Comparison of ENCODE assay signal across 23 cellular contexts in genomic region chrX:35561985-35562384, GRCh38.
"Had no signal": no experiment of that assay in that cellular context is flagged by ENCODE, and none has a peak within 500 bp of the region (broad histone marks: within the 10 kb centered on the region; RNA-seq: fewer than 3 reads in every experiment).

No MANE protein-coding gene starts in this region.

- DNase-seq: effector CD4-positive, alpha-beta T cell; erythroblast; foreskin keratinocyte; heart left ventricle; hippocampal formation; immature natural killer cell; kidney; left cardiac atrium; naive thymus-derived CD4-positive, alpha-beta T cell; nephron progenitor cell; posterior cingulate gyrus; spleen; stimulated activated CD4-positive, alpha-beta T cell treated with anti-CD3 and anti-CD28 coated beads, Interleukin-15, amount 100 ng/mL, for 24 hours; stimulated activated CD4-positive, alpha-beta T cell treated with anti-CD3 and anti-CD28 coated beads, Interleukin-1b, Interleukin-23, amount 100 ng/mL, for 48 hours; stimulated activated CD4-positive, alpha-beta T cell treated with anti-CD3 and anti-CD28 coated beads, Interleukin-4, amount 100 ng/mL, for 24 hours; transverse colon had no signal

- H3K9me3 ChIP-seq: heart left ventricle, neutrophil, spleen, thoracic aorta, transverse colon had no signal

- H3K4me3 ChIP-seq: coronary artery, heart left ventricle, spleen, thoracic aorta, transverse colon had no signal

- H3K4me1 ChIP-seq: foreskin keratinocyte, heart left ventricle, spleen, transverse colon had no signal

- H3K27me3 ChIP-seq: foreskin keratinocyte, heart left ventricle, neutrophil, spleen, transverse colon had no signal

- H3K36me3 ChIP-seq: heart left ventricle, neutrophil, spleen, thoracic aorta, transverse colon had no signal

- FAIRE-seq: endothelial cell of umbilical vein, urothelium cell line had no signal

- ATAC-seq: foreskin keratinocyte; heart left ventricle; left cardiac atrium; naive thymus-derived CD4-positive, alpha-beta T cell; sciatic nerve; stimulated activated memory B cell treated with anti-CD40 and anti-IgM and Interleukin-4, amounts not matched to agents 10 μg/mL and 1 μg/mL and 100 μg/mL, for 72 hours had no signal

- H3K27ac ChIP-seq: coronary artery, foreskin keratinocyte, heart left ventricle, neutrophil, spleen, thoracic aorta, transverse colon had no signal
